In the genomic region with DNA sequence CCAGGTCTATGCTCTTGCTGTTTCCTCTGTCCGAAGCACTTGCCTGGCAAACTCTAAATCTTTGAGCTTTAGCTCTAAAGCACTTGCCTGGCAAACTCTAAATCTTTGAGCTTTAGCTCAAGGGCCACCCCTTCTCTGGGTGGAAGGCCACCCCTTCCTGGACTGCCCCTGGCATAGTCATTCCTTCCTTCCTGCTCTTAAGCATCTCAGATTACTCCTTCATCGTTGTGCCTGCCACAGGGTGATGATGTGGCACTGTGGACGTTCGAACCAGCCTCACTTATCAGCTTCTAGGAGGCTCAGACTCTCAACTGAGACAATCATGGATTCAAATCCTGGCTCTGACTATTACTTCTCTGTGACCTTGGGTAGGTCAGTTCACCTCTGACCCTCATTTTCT, we compare ENCODE assay signal across 17 cellular contexts. TPM values are rescaled to one million over a fixed set of nuclear protein-coding genes. Genes with fewer than 3 reads are reported as not detected.
"Had no signal": no experiment of that assay in that cellular context is flagged by ENCODE, and none has a peak within 500 bp of the region (broad histone marks: within the 10 kb centered on the region; RNA-seq: fewer than 3 reads in every experiment).

No MANE protein-coding gene starts in this region.

- H3K9me3 Mint-ChIP-seq: activated naive CD4-positive, alpha-beta T cell treated with anti-CD3 and anti-CD28 coated beads, Interleukin-2, amount 50 U/mL, for 24 hours; naive thymus-derived CD4-positive, alpha-beta T cell; stimulated activated memory B cell treated with anti-CD40 and anti-IgM and Interleukin-4, amounts not matched to agents 10 μg/mL and 1 μg/mL and 100 μg/mL, for 72 hours; T-cell had no signal

- H3K27me3 Mint-ChIP-seq: activated naive CD4-positive, alpha-beta T cell treated with anti-CD3 and anti-CD28 coated beads, Interleukin-2, amount 50 U/mL, for 24 hours; stimulated activated memory B cell treated with anti-CD40 and anti-IgM and Interleukin-4, amounts not matched to agents 10 μg/mL and 1 μg/mL and 100 μg/mL, for 72 hours; T-cell had no signal

- FAIRE-seq: endometrium had no signal

- H3K36me3 Mint-ChIP-seq: activated naive CD4-positive, alpha-beta T cell treated with anti-CD3 and anti-CD28 coated beads, Interleukin-2, amount 50 U/mL, for 24 hours; naive thymus-derived CD4-positive, alpha-beta T cell; stimulated activated memory B cell treated with anti-CD40 and anti-IgM and Interleukin-4, amounts not matched to agents 10 μg/mL and 1 μg/mL and 100 μg/mL, for 72 hours; T-cell had no signal

- H3K4me1 ChIP-seq: adrenal gland, esophagus muscularis mucosa, left lung, parathyroid adenoma had no signal

- H3K9me3 ChIP-seq: adrenal gland, esophagus muscularis mucosa, left lung, thyroid gland had no signal

- ATAC-seq: left lung; naive thymus-derived CD4-positive, alpha-beta T cell; stimulated activated memory B cell treated with anti-CD40 and anti-IgM and Interleukin-4, amounts not matched to agents 10 μg/mL and 1 μg/mL and 100 μg/mL, for 72 hours; T-cell had no signal

- H3K9ac ChIP-seq: parathyroid adenoma had no signal

- H3K36me3 ChIP-seq: adrenal gland, esophagus muscularis mucosa, left lung, thyroid gland had no signal

- H3K79me2 ChIP-seq: parathyroid adenoma had no signal

- H3K27me3 ChIP-seq: adrenal gland, esophagus muscularis mucosa, left lung, thyroid gland had no signal

- H3K4me3 ChIP-seq: adrenal gland, esophagus muscularis mucosa, left lung, thyroid gland had no signal

- H3K27ac Mint-ChIP-seq: activated naive CD4-positive, alpha-beta T cell treated with anti-CD3 and anti-CD28 coated beads, Interleukin-2, amount 50 U/mL, for 24 hours; naive thymus-derived CD4-positive, alpha-beta T cell; stimulated activated memory B cell treated with anti-CD40 and anti-IgM and Interleukin-4, amounts not matched to agents 10 μg/mL and 1 μg/mL and 100 μg/mL, for 72 hours; T-cell had no signal

- H2AFZ ChIP-seq: parathyroid adenoma had no signal

- H3K4me1 Mint-ChIP-seq: activated naive CD4-positive, alpha-beta T cell treated with anti-CD3 and anti-CD28 coated beads, Interleukin-2, amount 50 U/mL, for 24 hours; stimulated activated memory B cell treated with anti-CD40 and anti-IgM and Interleukin-4, amounts not matched to agents 10 μg/mL and 1 μg/mL and 100 μg/mL, for 72 hours; T-cell had no signal

- DNase-seq: activated CD4-positive, CD25-positive, alpha-beta regulatory T cell treated with anti-CD3 and anti-CD28 coated beads, Interleukin-2, amount 50 U/mL, for 72 hours; adrenal gland; islet precursor cell; left lung; naive thymus-derived CD4-positive, alpha-beta T cell; stimulated activated CD4-positive, alpha-beta T cell treated with anti-CD3 and anti-CD28 coated beads, Interleukin-2, amount 100 ng/mL, for 24 hours; T-cell; T-helper 9 cell; thyroid gland had no signal

- H3K4me3 Mint-ChIP-seq: activated naive CD4-positive, alpha-beta T cell treated with anti-CD3 and anti-CD28 coated beads, Interleukin-2, amount 50 U/mL, for 24 hours; naive thymus-derived CD4-positive, alpha-beta T cell; stimulated activated memory B cell treated with anti-CD40 and anti-IgM and Interleukin-4, amounts not matched to agents 10 μg/mL and 1 μg/mL and 100 μg/mL, for 72 hours; T-cell had no signal

RNA-seq across cellular contexts. Expression of gene CRABP1, which starts 10.5 kb away (rescaled TPM):
- total RNA-seq: activated CD8-positive, alpha-beta memory T cell treated with anti-CD3 and anti-CD28 coated beads for 36 hours; cardiac septum; esophagus muscularis mucosa; left lung; mononuclear cell; naive thymus-derived CD4-positive, alpha-beta T cell had no signal
